17 cellular contexts compared by ENCODE assay signal in the genomic region with DNA sequence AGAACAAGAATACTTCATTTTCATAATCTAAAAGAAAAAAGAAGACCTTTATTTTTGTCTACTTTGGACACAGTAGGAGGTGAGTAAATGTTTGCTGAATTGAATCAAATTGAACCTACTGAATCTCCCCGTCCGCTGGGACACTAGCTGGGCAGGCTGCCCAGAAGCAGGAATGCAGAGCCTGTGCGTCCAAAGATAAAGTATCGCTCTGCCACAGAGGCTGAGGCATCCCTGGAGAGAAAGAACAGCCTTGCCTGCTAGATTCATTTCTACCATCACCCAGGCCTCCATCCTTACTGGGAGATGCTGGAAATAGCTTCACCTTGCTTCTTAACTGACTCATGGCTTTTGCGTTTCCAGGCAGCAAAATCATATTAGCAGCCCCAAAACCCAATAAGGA.
A peak's percentile ranks its signal among the peaks of the same experiment; 100 is the strongest.
DNase-seq lines count a peak whose midpoint lies in the region; ATAC-seq and TF ChIP-seq lines count a peak whose summit lies in the region.
"Had no signal": no experiment of that assay in that cellular context is flagged by ENCODE, and none has a peak within 500 bp of the region (broad histone marks: within the 10 kb centered on the region; RNA-seq: fewer than 3 reads in every experiment).

No MANE protein-coding gene starts in this region.

- H3K79me2 ChIP-seq in SK-N-SH (ENCODE audit: insufficient read depth): no peaks in the 10 kb centered on the region; the same call in 1 of the 2 replicates

- no peak overlapping the region for H3K9ac ChIP-seq in SK-N-SH
- H3K9ac ChIP-seq: neural progenitor cell had no signal

- TF ChIP-seq CTCF in LNCaP clone FGC (IDR thresholded peaks at IDR 0.05; ENCODE audit: control insufficient read depth, extremely low read depth, insufficient read depth): no peak
- no peak for TF ChIP-seq CTCF in SK-N-SH (IDR thresholded peaks at IDR 0.05)
- TF ChIP-seq CTCF in fibroblast of mammary gland (conservative IDR thresholded peaks at IDR 0.05; ENCODE audit: control insufficient read depth, insufficient read depth, low read depth, low read length): no peak
- no peak for TF ChIP-seq CTCF in breast epithelium (IDR thresholded peaks at IDR 0.05)

- no peaks in the 10 kb centered on the region; a peak in 1 of 4 replicates for H3K4me1 ChIP-seq in SK-N-SH (ENCODE audit: control insufficient read depth in 1 of 2, insufficient read depth in 2 of 2, low read depth in 1 of 2, low read length in 1 of 2)
- H3K4me1 ChIP-seq in breast epithelium: no peaks in the 10 kb centered on the region
- H3K4me1 ChIP-seq: neural progenitor cell had no signal

- no peak overlapping the region for H3K4me2 ChIP-seq in SK-N-SH
- H3K4me2 ChIP-seq: neural progenitor cell, smooth muscle cell had no signal

- H3K4me3 ChIP-seq in LNCaP clone FGC (ENCODE audit: low read depth, low read length): no peak overlapping the region
- no peak overlapping the region for H3K4me3 ChIP-seq in SK-N-SH (ENCODE audit: low read depth in 2 of 2, low read length in 1 of 2)
- H3K4me3 ChIP-seq in fibroblast of mammary gland (ENCODE audit: control insufficient read depth, low read depth, low read length): no peak overlapping the region
- no peak overlapping the region for H3K4me3 ChIP-seq in breast epithelium
- H3K4me3 ChIP-seq: neural progenitor cell, SK-N-MC, smooth muscle cell had no signal

- H3F3A ChIP-seq in SK-N-SH (replicated peaks; ENCODE audit: insufficient read depth): no peaks in the 10 kb centered on the region

- H4K20me1 ChIP-seq in SK-N-SH (ENCODE audit: insufficient read depth): no peaks in the 10 kb centered on the region

- no peak overlapping the region for H2AFZ ChIP-seq in SK-N-SH (ENCODE audit: low read depth)
- H2AFZ ChIP-seq: neural progenitor cell had no signal

- intact Hi-C loops in breast epithelium (cut with DNase I; ENCODE audit: low total_unique reads): no loop called here

- no peak for ATAC-seq in GM18861 (IDR thresholded peaks at IDR 0.05; ENCODE audit: unreplicated experiment)
- no peak for ATAC-seq in GM18498 (IDR thresholded peaks at IDR 0.05; ENCODE audit: unreplicated experiment)
- ATAC-seq: activated CD8-positive, alpha-beta memory T cell treated with anti-CD3 and anti-CD28 coated beads, Interleukin-2, amount 10 ng/mL, durations not matched to agents 7 days and 5 days; WTC11 had no signal

- TF ChIP-seq POLR2A in breast epithelium (IDR thresholded peaks at IDR 0.05): no peak

- H3K9me3 ChIP-seq in SK-N-SH (peaks cover 9% of the 10 kb centered on the region; the same call in 1 of the 2 replicates), breast epithelium (peaks cover 0 to 8% of the 10 kb centered on the region in 2 donors)

- CTCF ChIA-PET in SK-N-SH (lab: Yijun Ruan, JAX): interaction anchor here (1.0 to 4.1 kb wide), 6 partner anchors 11 to 123 kb away, joined by 3 to 20 read pairs (median 6); no protein-coding TSS in a partner anchor

- no peaks in the 10 kb centered on the region for H3K36me3 ChIP-seq in SK-N-SH (replicated peaks in 1 of 2; ENCODE audit: control insufficient read depth in 1 of 2, insufficient read depth in 2 of 2, low read length in 1 of 2)
- H3K36me3 ChIP-seq in breast epithelium: no peaks in the 10 kb centered on the region
- H3K36me3 ChIP-seq: neural progenitor cell had no signal

- POLR2A ChIA-PET in SK-N-SH (lab: Yijun Ruan, JAX): no interaction called here

- no peak for TF ChIP-seq RAD21 in SK-N-SH (IDR thresholded peaks at IDR 0.05; ENCODE audit: low read length)

- whole genome bisulfite sequencing in SK-N-SH (ENCODE audit: low lambda C conversion rate): 29% methylated on average over 5 of the region's 5 CpGs

- no peak overlapping the region for H3K27ac ChIP-seq in SK-N-SH (ENCODE audit: low read depth in 2 of 2, low read length in 1 of 2)
- no peak overlapping the region for H3K27ac ChIP-seq in breast epithelium
- H3K27ac ChIP-seq: neural progenitor cell, SK-N-MC had no signal

- peak; percentile 36 for DNase-seq in LNCaP clone FGC (ENCODE audit: low read depth)
- DNase-seq in SK-N-SH: peak; percentile 22
- peak; percentile 71 for DNase-seq in fibroblast of mammary gland (ENCODE audit: low read depth)
- DNase-seq in myocyte (ENCODE audit: low read depth): peak; percentile 50
- DNase-seq in SHP77 treated with DMSO at 0.1 percent for 48 hours (lab: John Stamatoyannopoulos, UW): no peak
- DNase-seq in breast epithelium (ENCODE audit: low spot score in 2 of 2): no peak
- DNase-seq: activated CD8-positive, alpha-beta memory T cell treated with anti-CD3 and anti-CD28 coated beads, Interleukin-2, amount 10 ng/mL, durations not matched to agents 7 days and 5 days; activated naive CD4-positive, alpha-beta T cell treated with Interleukin-2 at 50 U/mL for 16 hours; central memory CD4-positive, alpha-beta T cell; Karpas-422; mesenchymal stem cell had no signal

- no peaks in the 10 kb centered on the region for H3K9me2 ChIP-seq in SK-N-SH

- H3K27me3 ChIP-seq in SK-N-SH (ENCODE audit: insufficient read depth) (no peaks in the 10 kb centered on the region), breast epithelium (no peaks in the 10 kb centered on the region)
- H3K27me3 ChIP-seq: neural progenitor cell had no signal

- no peak for TF ChIP-seq EP300 in SK-N-SH (IDR thresholded peaks at IDR 0.05; ENCODE audit: borderline replicate concordance in 1 of 2, low read depth in 1 of 2, low read length in 1 of 2)

TF ChIP-seq in SK-N-SH, 30 proteins besides CTCF, POLR2A, EP300 and RAD21:
- no peak for TF ChIP-seq TAF1 (IDR thresholded peaks at IDR 0.05; ENCODE audit: borderline replicate concordance, low read depth, low read length)
- no peak for TF ChIP-seq RCOR1 (IDR thresholded peaks at IDR 0.05; ENCODE audit: low read length)
- TF ChIP-seq, protein P1, sequence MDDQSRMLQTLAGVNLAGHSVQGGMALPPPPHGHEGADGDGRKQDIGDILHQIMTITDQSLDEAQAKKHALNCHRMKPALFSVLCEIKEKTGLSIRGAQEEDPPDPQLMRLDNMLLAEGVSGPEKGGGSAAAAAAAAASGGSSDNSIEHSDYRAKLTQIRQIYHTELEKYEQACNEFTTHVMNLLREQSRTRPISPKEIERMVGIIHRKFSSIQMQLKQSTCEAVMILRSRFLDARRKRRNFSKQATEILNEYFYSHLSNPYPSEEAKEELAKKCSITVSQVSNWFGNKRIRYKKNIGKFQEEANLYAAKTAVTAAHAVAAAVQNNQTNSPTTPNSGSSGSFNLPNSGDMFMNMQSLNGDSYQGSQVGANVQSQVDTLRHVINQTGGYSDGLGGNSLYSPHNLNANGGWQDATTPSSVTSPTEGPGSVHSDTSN (IDR thresholded peaks at IDR 0.05): no peak
- TF ChIP-seq NFIC (IDR thresholded peaks at IDR 0.05; ENCODE audit: borderline replicate concordance): peak; percentile 58
- TF ChIP-seq RFX5 (IDR thresholded peaks at IDR 0.05; ENCODE audit: low read length): no peak
- no peak for TF ChIP-seq REST (IDR thresholded peaks at IDR 0.05; ENCODE audit: low read depth, low read length)

Comparison
In these comparisons a context has a peak if more than half of its experiments do, and no peak if none do; other contexts are left out.
1. DNase-seq: peak in LNCaP clone FGC (single experiment), SK-N-SH (single experiment), fibroblast of mammary gland (single experiment) and myocyte (single experiment); none in SHP77 treated with DMSO at 0.1 percent for 48 hours (single experiment) and breast epithelium (0 of 2).